Comparison of ENCODE assay signal across 15 cellular contexts in the genomic region with DNA sequence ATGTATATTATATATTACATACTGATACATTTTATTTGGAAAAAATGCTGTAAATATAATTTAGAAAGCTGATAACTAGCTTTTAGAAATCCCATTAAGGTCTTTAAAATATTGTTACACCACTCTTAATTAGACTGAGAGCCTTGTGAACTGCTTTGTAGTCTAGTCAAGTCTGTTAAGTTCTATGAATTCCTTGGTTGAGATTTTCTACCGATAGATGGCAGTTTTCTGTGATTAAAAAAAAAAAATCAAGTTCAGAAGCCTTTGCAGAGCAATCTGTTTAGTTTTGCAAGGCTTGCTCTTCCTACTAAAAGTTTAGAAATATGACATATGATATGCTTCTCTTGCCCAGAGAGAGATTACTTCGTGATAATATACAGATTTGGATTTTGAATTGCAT.
DNase-seq lines count a peak whose midpoint lies in the region; ATAC-seq and TF ChIP-seq lines count a peak whose summit lies in the region.
"Had no signal": no experiment of that assay in that cellular context is flagged by ENCODE, and none has a peak within 500 bp of the region (broad histone marks: within the 10 kb centered on the region; RNA-seq: fewer than 3 reads in every experiment).

No MANE protein-coding gene starts in this region.

- no peaks in the 10 kb centered on the region for H3K9me3 ChIP-seq in BE2C
- H3K9me3 ChIP-seq in Panc1 (ENCODE audit: control insufficient read depth, insufficient read depth, low read depth, low read length): no peaks in the 10 kb centered on the region
- H3K9me3 ChIP-seq: BLaER1, spleen had no signal

- intact Hi-C loops in Panc1 (cut with micrococcal nuclease; ENCODE audit: unreplicated experiment): no loop called here

- H3K79me2 ChIP-seq in GM23338 (replicated peaks; ENCODE audit: insufficient read depth): no peaks in the 10 kb centered on the region

- in situ Hi-C loops in Panc1 (cut with HindIII; ENCODE audit: low pct_unique_long_range_greater_than_20kb, low sequenced_read_pairs): no loop called here

- H3K27me3 ChIP-seq in BE2C: no peaks in the 10 kb centered on the region
- H3K27me3 ChIP-seq in Panc1 (ENCODE audit: control insufficient read depth, insufficient read depth, low read length): no peaks in the 10 kb centered on the region
- H3K27me3 ChIP-seq in GM23338 (ENCODE audit: insufficient read depth): no peaks in the 10 kb centered on the region
- H3K27me3 ChIP-seq: BLaER1, spleen had no signal

- H3K4me1 Mint-ChIP-seq in HFFc6 (ENCODE audit: low read depth) (no peaks in the 10 kb centered on the region), GM23338 (peaks cover 4% of the 10 kb centered on the region; the same call in 1 of the 3 replicates)

- no peaks in the 10 kb centered on the region for H3K4me1 ChIP-seq in BE2C
- H3K4me1 ChIP-seq in Panc1 (ENCODE audit: control insufficient read depth, insufficient read depth, low read length): no peaks in the 10 kb centered on the region
- H3K4me1 ChIP-seq in GM23338 (ENCODE audit: insufficient read depth): peaks cover 4% of the 10 kb centered on the region; the same call in 1 of the 2 replicates
- H3K4me1 ChIP-seq: BLaER1, spleen had no signal

- no peak overlapping the region for H3K4me2 ChIP-seq in GM23338
- H3K4me2 ChIP-seq: BLaER1 had no signal

- CTCF ChIA-PET in Panc1 (lab: Charles Lee): no interaction called here

- H2AFZ ChIP-seq in GM23338: no peak overlapping the region

- H3K9me3 Mint-ChIP-seq in HFFc6: peaks cover 12% of the 10 kb centered on the region
- no peaks in the 10 kb centered on the region for H3K9me3 Mint-ChIP-seq in GM23338

- H3K27ac ChIP-seq in Panc1 (ENCODE audit: low read length): no peak overlapping the region
- H3K27ac ChIP-seq in GM23338 (ENCODE audit: low read depth): no peak overlapping the region
- H3K27ac ChIP-seq: BLaER1, spleen had no signal

- TF ChIP-seq CTCF in BE2C (IDR thresholded peaks at IDR 0.05; ENCODE audit: low read depth, low read length) (peak; percentile 23), HFFc6 (IDR thresholded peaks at IDR 0.05) (peak; percentile 21; the same call in 1 of the 2 replicates), Panc1 (IDR thresholded peaks at IDR 0.05) (peak; percentile 31; the same call in 1 of the 2 replicates), GM23338 (conservative IDR thresholded peaks at IDR 0.05; ENCODE audit: low read depth in 2 of 2) (no peak)

- DNase-seq in BE2C (no peak), HFFc6 (no peak), Panc1 (ENCODE audit: low read depth, low spot score) (no peak), fibroblast of gingiva (ENCODE audit: low read depth) (peak; percentile 37), HK-2 (ENCODE audit: unreplicated experiment) (no peak), GM23338 (ENCODE audit: low spot score) (no peak)
- no peak for DNase-seq in stimulated activated CD8-positive, alpha-beta memory T cell treated with anti-CD3 and anti-CD28 coated beads, Interleukin-4, amount 100 ng/mL, for 48 hours
- DNase-seq: activated CD4-positive, alpha-beta T cell treated with anti-CD3 and anti-CD28 coated beads, Interleukin-2, amount 50 U/mL, for 4 hours; activated naive CD4-positive, alpha-beta T cell treated with anti-CD3 and anti-CD28 coated beads, Interleukin-2, amount 50 U/mL, for 16 hours; left ventricle myocardium superior; NCI-H2029; NCI-H446 treated with DMSO at 0.1 percent for 48 hours; spleen had no signal

- H3K4me3 Mint-ChIP-seq in HFFc6: no peak overlapping the region
- H3K4me3 Mint-ChIP-seq in GM23338: no peak overlapping the region

- no peak overlapping the region for H3K4me3 ChIP-seq in BE2C (ENCODE audit: low read depth, low read length)
- H3K4me3 ChIP-seq in Panc1 (ENCODE audit: low read depth in 2 of 2, low read length in 2 of 2): no peak overlapping the region
- H3K4me3 ChIP-seq in GM23338: no peak overlapping the region
- H3K4me3 ChIP-seq: BLaER1, spleen had no signal

- H3F3A ChIP-seq in GM23338 (replicated peaks; ENCODE audit: low read depth): no peaks in the 10 kb centered on the region

- H3K9me2 ChIP-seq in GM23338 (ENCODE audit: insufficient read depth): 0 out of 2 replicates have a peak, but pooled peaks cover 3% of the 10 kb centered on the region

- BruUV-seq in Panc1 (replicated peaks; lab: Mats Ljungman, UMichigan): no TSS peak

- H3K36me3 Mint-ChIP-seq in HFFc6 (ENCODE audit: low read depth): no peaks in the 10 kb centered on the region
- H3K36me3 Mint-ChIP-seq in GM23338 (ENCODE audit: low read depth): no peaks in the 10 kb centered on the region

- POLR2A ChIA-PET in Panc1 (lab: Charles Lee): no interaction called here

- H3K27me3 Mint-ChIP-seq in HFFc6 (ENCODE audit: insufficient read depth): no peaks in the 10 kb centered on the region
- H3K27me3 Mint-ChIP-seq in GM23338 (ENCODE audit: insufficient read depth, low read depth, poor library complexity): peaks cover 2% of the 10 kb centered on the region

- no peaks in the 10 kb centered on the region for H3K36me3 ChIP-seq in BE2C
- no peaks in the 10 kb centered on the region for H3K36me3 ChIP-seq in Panc1 (ENCODE audit: control insufficient read depth, insufficient read depth, low read length)
- no peaks in the 10 kb centered on the region for H3K36me3 ChIP-seq in GM23338 (ENCODE audit: insufficient read depth)
- H3K36me3 ChIP-seq: BLaER1, spleen had no signal

- H4K20me1 ChIP-seq in GM23338 (replicated peaks; ENCODE audit: insufficient read depth): no peaks in the 10 kb centered on the region
- H4K20me1 ChIP-seq: BLaER1 had no signal

- no peak overlapping the region for H3K27ac Mint-ChIP-seq in HFFc6
- H3K27ac Mint-ChIP-seq in GM23338: no peak overlapping the region

- ATAC-seq in Panc1 (no peak), GM23338 (no peak), HG03039 (IDR thresholded peaks at IDR 0.05; ENCODE audit: unreplicated experiment) (no peak)
- ATAC-seq: left ventricle myocardium superior had no signal

TF ChIP-seq in GM23338, 12 proteins besides CTCF, POLR2A, EP300 and RAD21 (continues in another document):
- TF ChIP-seq POLR2AphosphoS5 (IDR thresholded peaks at IDR 0.05; ENCODE audit: low read depth) (no peak), JUNB (IDR thresholded peaks at IDR 0.05; ENCODE audit: unreplicated experiment) (no peak), CREB1 (CRISPR knock-in tag; IDR thresholded peaks at IDR 0.05; ENCODE audit: low read depth) (no peak)
- TF ChIP-seq, protein P1, sequence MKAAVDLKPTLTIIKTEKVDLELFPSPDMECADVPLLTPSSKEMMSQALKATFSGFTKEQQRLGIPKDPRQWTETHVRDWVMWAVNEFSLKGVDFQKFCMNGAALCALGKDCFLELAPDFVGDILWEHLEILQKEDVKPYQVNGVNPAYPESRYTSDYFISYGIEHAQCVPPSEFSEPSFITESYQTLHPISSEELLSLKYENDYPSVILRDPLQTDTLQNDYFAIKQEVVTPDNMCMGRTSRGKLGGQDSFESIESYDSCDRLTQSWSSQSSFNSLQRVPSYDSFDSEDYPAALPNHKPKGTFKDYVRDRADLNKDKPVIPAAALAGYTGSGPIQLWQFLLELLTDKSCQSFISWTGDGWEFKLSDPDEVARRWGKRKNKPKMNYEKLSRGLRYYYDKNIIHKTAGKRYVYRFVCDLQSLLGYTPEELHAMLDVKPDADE (IDR thresholded peaks at IDR 0.05): no peak

Comparison
In these comparisons a context has a peak if more than half of its experiments do, and no peak if none do; other contexts are left out.
1. CTCF ChIP-seq: peak in BE2C (single experiment), HFFc6 (single experiment) and Panc1 (single experiment); none in GM23338 (0 of 2).